16 cellular contexts compared by ENCODE assay signal in the genomic region with DNA sequence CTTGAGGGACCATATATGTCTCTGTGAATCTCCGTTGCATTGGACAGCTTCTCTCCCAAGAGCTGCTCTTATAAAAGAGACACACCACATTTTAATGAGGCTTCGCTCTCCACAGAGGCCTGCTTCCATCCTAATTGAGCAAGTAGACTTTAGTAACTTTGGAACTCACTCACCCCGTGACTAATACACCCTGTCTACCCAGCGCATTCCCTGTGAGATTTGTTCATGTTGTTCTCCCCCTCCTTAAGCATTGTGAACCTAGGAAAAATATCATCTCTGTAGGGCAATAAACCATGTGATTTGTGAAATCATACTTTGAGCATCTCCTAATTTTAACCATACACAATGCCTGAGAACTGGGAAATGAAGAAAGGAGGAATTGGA. TPM values are rescaled to one million over a fixed set of nuclear protein-coding genes. Genes with fewer than 3 reads are reported as not detected.
DNase-seq lines count a peak whose midpoint lies in the region; ATAC-seq and TF ChIP-seq lines count a peak whose summit lies in the region.
"Had no signal": no experiment of that assay in that cellular context is flagged by ENCODE, and none has a peak within 500 bp of the region (broad histone marks: within the 10 kb centered on the region; RNA-seq: fewer than 3 reads in every experiment).

No MANE protein-coding gene starts in this region.

- no peak for TF ChIP-seq EP300 in ovary (IDR thresholded peaks at IDR 0.05)

- no peak overlapping the region for H2AFZ ChIP-seq in osteoblast (ENCODE audit: low read length)

- peak overlapping the region; percentile 2 for H3K4me2 ChIP-seq in osteoblast (ENCODE audit: insufficient read depth, low read length)

- TF ChIP-seq POLR2A in ovary (IDR thresholded peaks at IDR 0.05): no peak

- H3K4me3 ChIP-seq in colonic mucosa (no peak overlapping the region), osteoblast (ENCODE audit: insufficient read depth, low read length) (no peak overlapping the region), ovary (no peak overlapping the region)
- H3K4me3 ChIP-seq: GM12878, testis had no signal

- H3K36me3 ChIP-seq in colonic mucosa: no peaks in the 10 kb centered on the region
- H3K36me3 ChIP-seq in osteoblast (ENCODE audit: insufficient read depth, low read length): peaks cover 3% of the 10 kb centered on the region
- H3K36me3 ChIP-seq in ovary: no peaks in the 10 kb centered on the region

- no peak overlapping the region for H3K9ac ChIP-seq in colonic mucosa (ENCODE audit: low read depth in 2 of 2, low read length in 2 of 2)

- no peaks in the 10 kb centered on the region for H3K4me1 ChIP-seq in colonic mucosa
- peaks cover 61% of the 10 kb centered on the region for H3K4me1 ChIP-seq in osteoblast (ENCODE audit: insufficient read depth, low read length)
- peaks cover 14% of the 10 kb centered on the region for H3K4me1 ChIP-seq in ovary (ENCODE audit: insufficient read depth)

- no peak for ATAC-seq in GM18520 (IDR thresholded peaks at IDR 0.05; ENCODE audit: unreplicated experiment)
- ATAC-seq: activated CD4-positive, alpha-beta T cell treated with anti-CD3 and anti-CD28 coated beads for 36 hours; GM12878; right cardiac atrium had no signal

- peaks cover 7% of the 10 kb centered on the region for H3K79me2 ChIP-seq in osteoblast (ENCODE audit: insufficient read depth, low read length)

- H4K20me1 ChIP-seq in osteoblast (ENCODE audit: insufficient read depth, low read length): no peaks in the 10 kb centered on the region

- TF ChIP-seq CTCF in colonic mucosa (IDR thresholded peaks at IDR 0.05) (no peak), osteoblast (IDR thresholded peaks at IDR 0.05; ENCODE audit: extremely low read depth, low read depth, low read length) (no peak), ovary (IDR thresholded peaks at IDR 0.05) (no peak)

- WGBS in ovary, 3 donors: 54 to 81% (median 68%) methylated on average over 4 of the region's 4 CpGs

- no peaks in the 10 kb centered on the region for H3K27me3 ChIP-seq in colonic mucosa
- H3K27me3 ChIP-seq in osteoblast (ENCODE audit: insufficient read depth, low read length): no peaks in the 10 kb centered on the region
- no peaks in the 10 kb centered on the region for H3K27me3 ChIP-seq in ovary
- H3K27me3 ChIP-seq: testis had no signal

- no peaks in the 10 kb centered on the region for H3K9me3 ChIP-seq in colonic mucosa
- no peaks in the 10 kb centered on the region for H3K9me3 ChIP-seq in osteoblast (ENCODE audit: low read depth, low read length)
- H3K9me3 ChIP-seq in ovary: no peaks in the 10 kb centered on the region
- H3K9me3 ChIP-seq: testis had no signal

- peak overlapping the region; percentile 31 for H3K27ac ChIP-seq in colonic mucosa
- H3K27ac ChIP-seq in osteoblast (ENCODE audit: low read depth, low read length): peak overlapping the region; percentile 97
- no peak overlapping the region for H3K27ac ChIP-seq in ovary
- H3K27ac ChIP-seq: 22Rv1, testis had no signal

- DNase-seq in A172 (ENCODE audit: low spot score): peak; percentile 89
- peak; percentile 84 for DNase-seq in M059J (ENCODE audit: low read depth)
- no peak for DNase-seq in colonic mucosa
- DNase-seq in osteoblast (ENCODE audit: insufficient read length, low spot score, missing footprints): peak; percentile 89
- no peak for DNase-seq in DMS114 treated with DMSO at 0.1 percent for 48 hours (lab: John Stamatoyannopoulos, UW; ENCODE audit: unreplicated experiment)
- no peak for DNase-seq in ovary
- no peak for DNase-seq in NCI-H2227 (lab: John Stamatoyannopoulos, UW; ENCODE audit: unreplicated experiment)
- DNase-seq: activated CD4-positive, alpha-beta T cell treated with anti-CD3 and anti-CD28 coated beads for 36 hours; activated T-cell treated with anti-CD3 and anti-CD28 coated beads, Interleukin-2, amount 50 U/mL, for 48 hours; GOT3; NCI-H446 treated with DMSO at 0.1 percent for 48 hours; right cardiac atrium; testis had no signal

- intact Hi-C loops in colonic mucosa (cut with DNase I) (no loop called here), ovary (cut with DNase I) (no loop called here)

RNA-seq across cellular contexts. Expression of gene MCFD2, which starts 56.9 kb away (rescaled TPM):
- total RNA-seq in A172 (2014; rRNA removed; shearing (Covaris generic)): 211 and 213 TPM in 2 replicates
- 199 and 365 TPM in 2 replicates for total RNA-seq in M059J (2014; rRNA removed; shearing (Covaris generic))
- total RNA-seq in colonic mucosa (10 to 100 TPM; 44.0 to 54.8 TPM), osteoblast (136 and 185 TPM in 2 replicates), ovary (100 to 1,000 TPM in 6 of 7 donors, 10 to 100 TPM in 1; 62.8 to 176 (median 134) TPM)
- polyA plus RNA-seq in ovary: 100 to 1,000 TPM in 1 of 2 donors, 10 to 100 TPM in 1; 65.8 to 145 TPM

Comparison
In these comparisons a context has a peak if more than half of its experiments do, and no peak if none do; other contexts are left out.
1. DNase-seq: peak in A172 (single experiment), M059J (single experiment) and osteoblast (single experiment); none in colonic mucosa (single experiment), DMS114 treated with DMSO at 0.1 percent for 48 hours (single experiment), ovary (0 of 5) and NCI-H2227 (single experiment).
2. H3K27ac ChIP-seq: peak in colonic mucosa (single experiment) and osteoblast (single experiment); none in ovary (0 of 2).